16 cellular contexts compared by ENCODE assay signal in genomic region chr9:124179196-124180071, GRCh38.
DNase-seq lines count a peak whose midpoint lies in the region; ATAC-seq and TF ChIP-seq lines count a peak whose summit lies in the region.
"Had no signal": no experiment of that assay in that cellular context is flagged by ENCODE, and none has a peak within 500 bp of the region (broad histone marks: within the 10 kb centered on the region; RNA-seq: fewer than 3 reads in every experiment).

No MANE protein-coding gene starts in this region.

- no peaks in the 10 kb centered on the region for H3K79me2 ChIP-seq in DOHH2 (ENCODE audit: control insufficient read depth, low read length)

- no peak overlapping the region for H3K4me3 Mint-ChIP-seq in WTC11
- H3K4me3 Mint-ChIP-seq: B cell; CD8-positive, alpha-beta T cell; H9 had no signal

- no peaks in the 10 kb centered on the region for H3K9me2 ChIP-seq in DOHH2 (replicated peaks; ENCODE audit: control insufficient read depth, low read length)

- H3F3A ChIP-seq in DOHH2 (ENCODE audit: control insufficient read depth, insufficient read depth): 0 out of 2 replicates have a peak, but pooled peaks cover 7% of the 10 kb centered on the region

- POLR2A ChIA-PET in WTC11 (lab: Charles Lee): no interaction called here

- peaks cover 17% of the 10 kb centered on the region for H3K4me1 ChIP-seq in DOHH2 (ENCODE audit: control insufficient read depth, low read length)

- no peaks in the 10 kb centered on the region; the same call in 1 of the 2 replicates for H3K27me3 Mint-ChIP-seq in WTC11 (ENCODE audit: low read depth)
- H3K27me3 Mint-ChIP-seq: B cell had no signal

- intact Hi-C loops in Right ventricle myocardium inferior (cut with DNase I) (no loop called here), Right ventricle myocardium superior (cut with DNase I) (no loop called here), posterior vena cava (cut with DNase I) (loop anchor here in 1 of 2 donors (1.0 kb wide), 1 partner anchor 43 kb away; no protein-coding TSS in a partner anchor)

- no peaks in the 10 kb centered on the region for H3K4me1 Mint-ChIP-seq in WTC11

- H3K9me3 ChIP-seq in DOHH2 (ENCODE audit: control insufficient read depth, insufficient read depth, low read length): no peaks in the 10 kb centered on the region; the same call in 1 of the 2 replicates

- DNase-seq in Right ventricle myocardium inferior (ENCODE audit: missing footprints) (peak; percentile 55), Right ventricle myocardium superior (no peak), NCI-H69 (lab: John Stamatoyannopoulos, UW) (peak; percentile 21), posterior vena cava (ENCODE audit: low spot score) (peak; percentile 31), NCI-H345 treated with DMSO at 0.1 percent for 48 hours (lab: John Stamatoyannopoulos, UW; ENCODE audit: unreplicated experiment) (no peak), OCI-M1 (lab: John Stamatoyannopoulos, UW) (no peak), WTC11 (ENCODE audit: low spot score) (no peak)
- DNase-seq: CD8-positive, alpha-beta T cell; COR-L47; DND-41; GM23248; H9 had no signal

- CTCF ChIA-PET in WTC11 (lab: Charles Lee): interaction anchor here (1.1 kb wide), 1 partner anchor 146 kb away, joined by 4 read pairs; no protein-coding TSS in a partner anchor

- H3K27me3 ChIP-seq in DOHH2 (ENCODE audit: control insufficient read depth, low read length): peaks cover 26% of the 10 kb centered on the region

- no peak overlapping the region for H3K4me3 ChIP-seq in DOHH2 (ENCODE audit: low read length)
- H3K4me3 ChIP-seq: GM23248 had no signal

- no peaks in the 10 kb centered on the region for H4K20me1 ChIP-seq in DOHH2 (ENCODE audit: control insufficient read depth, insufficient read depth, low read depth, low read length)

- peak overlapping the region; percentile 15; the same call in 1 of the 2 replicates for H3K4me2 ChIP-seq in DOHH2 (ENCODE audit: low read length)

- H3K27ac Mint-ChIP-seq in WTC11: no peak overlapping the region
- H3K27ac Mint-ChIP-seq: B cell; CD8-positive, alpha-beta T cell; H9 had no signal

- no peak for ATAC-seq in Right ventricle myocardium inferior
- no peak for ATAC-seq in Right ventricle myocardium superior (ENCODE audit: poor library complexity)
- ATAC-seq in WTC11: no peak
- ATAC-seq: CD8-positive, alpha-beta T cell had no signal

- no peaks in the 10 kb centered on the region for H3K36me3 ChIP-seq in DOHH2 (ENCODE audit: control insufficient read depth, low read length)

- TF ChIP-seq CTCF in DOHH2 (IDR thresholded peaks at IDR 0.05; ENCODE audit: low read depth, low read length, poor library complexity, severe bottlenecking) (no peak), WTC11 (IDR thresholded peaks at IDR 0.05) (no peak)

- peaks cover 9% of the 10 kb centered on the region for H3K9me3 Mint-ChIP-seq in WTC11
- H3K9me3 Mint-ChIP-seq: CD8-positive, alpha-beta T cell; H9; IgD-negative memory B cell had no signal

- no peak overlapping the region for H3K27ac ChIP-seq in DOHH2 (ENCODE audit: low read depth, low read length)
- H3K27ac ChIP-seq: GM23248 had no signal

- H3K36me3 Mint-ChIP-seq in WTC11: no peaks in the 10 kb centered on the region
- H3K36me3 Mint-ChIP-seq: CD14-positive monocyte; CD8-positive, alpha-beta T cell had no signal

TF ChIP-seq in WTC11, 78 proteins besides CTCF, POLR2A, EP300 and RAD21:
- no peak for TF ChIP-seq ZNF317 (CRISPR knock-in tag; IDR thresholded peaks at IDR 0.05; ENCODE audit: borderline replicate concordance, low read depth)
- no peak for TF ChIP-seq GTF2I (CRISPR knock-in tag; conservative IDR thresholded peaks at IDR 0.05)
- TF ChIP-seq ZNF671 (CRISPR knock-in tag; IDR thresholded peaks at IDR 0.05): no peak
- TF ChIP-seq EMX1 (CRISPR knock-in tag; IDR thresholded peaks at IDR 0.05): no peak
- TF ChIP-seq HMGXB4 (CRISPR knock-in tag; IDR thresholded peaks at IDR 0.05): no peak
- TF ChIP-seq NFE2L1 (CRISPR knock-in tag; IDR thresholded peaks at IDR 0.05): no peak
- no peak for TF ChIP-seq CBFB (CRISPR knock-in tag; IDR thresholded peaks at IDR 0.05; ENCODE audit: low read depth)
- TF ChIP-seq ZBTB21 (CRISPR knock-in tag; IDR thresholded peaks at IDR 0.05; ENCODE audit: borderline replicate concordance): no peak
- TF ChIP-seq HMGA2 (CRISPR knock-in tag; IDR thresholded peaks at IDR 0.05): no peak
- TF ChIP-seq ZNF281 (CRISPR knock-in tag; IDR thresholded peaks at IDR 0.05): no peak
- no peak for TF ChIP-seq PRRX2 (CRISPR knock-in tag; IDR thresholded peaks at IDR 0.05)
- no peak for TF ChIP-seq KAT7 (CRISPR knock-in tag; IDR thresholded peaks at IDR 0.05; ENCODE audit: borderline replicate concordance)
- no peak for TF ChIP-seq FOXJ3 (CRISPR knock-in tag; IDR thresholded peaks at IDR 0.05; ENCODE audit: borderline replicate concordance)
- no peak for TF ChIP-seq USF1 (CRISPR knock-in tag; IDR thresholded peaks at IDR 0.05)
- no peak for TF ChIP-seq ERG (CRISPR knock-in tag; IDR thresholded peaks at IDR 0.05)
- TF ChIP-seq ZNF423 (CRISPR knock-in tag; IDR thresholded peaks at IDR 0.05): no peak

Comparison
In these comparisons a context has a peak if more than half of its experiments do, and no peak if none do; other contexts are left out.
1. DNase-seq: peak in Right ventricle myocardium inferior (single experiment), NCI-H69 (single experiment) and posterior vena cava (single experiment); none in Right ventricle myocardium superior (single experiment), NCI-H345 treated with DMSO at 0.1 percent for 48 hours (single experiment), OCI-M1 (single experiment) and WTC11 (single experiment).